Comparison of ENCODE assay signal across 17 cellular contexts in genomic region chr6:34373511-34373910, GRCh38. TPM values are rescaled to one million over a fixed set of nuclear protein-coding genes. Genes with fewer than 3 reads are reported as not detected.
DNase-seq lines count a peak whose midpoint lies in the region; ATAC-seq and TF ChIP-seq lines count a peak whose summit lies in the region.
"Had no signal": no experiment of that assay in that cellular context is flagged by ENCODE, and none has a peak within 500 bp of the region (broad histone marks: within the 10 kb centered on the region; RNA-seq: fewer than 3 reads in every experiment).

No MANE protein-coding gene starts in this region.

- H3K27ac ChIP-seq in BLaER1 treated with 17β-estradiol and CSF1 and Interleukin-3, amounts not matched to agents 10 nM and 100 nM, result peak overlapping the region; percentile 40 to 87 (median 79); a peak in 20 of 22 replicates
- H3K27ac ChIP-seq in caudate nucleus (ENCODE audit: low read depth, low read length), result peak overlapping the region; percentile 11
- peak overlapping the region; percentile 32 for H3K27ac ChIP-seq in lower lobe of right lung
- peak overlapping the region; percentile 19 to 57 (median 52) for H3K27ac ChIP-seq in gastrocnemius medialis
- no peak overlapping the region for H3K27ac ChIP-seq in ovary
- H3K27ac ChIP-seq in sigmoid colon, result no peak overlapping the region
- H3K27ac ChIP-seq: C4-2B had no signal

- ATAC-seq in lower lobe of right lung, result no peak
- no peak for ATAC-seq in gastrocnemius medialis
- ATAC-seq in GM18858 (IDR thresholded peaks at IDR 0.05; ENCODE audit: unreplicated experiment), result no peak
- ATAC-seq: HCT116 had no signal

- intact Hi-C loops in lower lobe of right lung (cut with DNase I) (no loop called here), gastrocnemius medialis (cut with DNase I; ENCODE audit: low total_unique reads) (no loop called here), ovary (cut with DNase I) (no loop called here), sigmoid colon (cut with DNase I) (no loop called here)

- TF ChIP-seq POLR2A in gastrocnemius medialis (IDR thresholded peaks at IDR 0.05) (no peak), ovary (IDR thresholded peaks at IDR 0.05) (no peak), sigmoid colon (IDR thresholded peaks at IDR 0.05) (no peak), erythroblast (IDR thresholded peaks at IDR 0.05; ENCODE audit: low read length) (no peak)

- TF ChIP-seq EP300 in ovary (IDR thresholded peaks at IDR 0.05), result no peak
- no peak for TF ChIP-seq EP300 in sigmoid colon (IDR thresholded peaks at IDR 0.05)

- H4K20me1 ChIP-seq in BLaER1 treated with 17β-estradiol and CSF1 and Interleukin-3, amounts not matched to agents 10 nM and 100 nM, result peaks cover 39 to 100% (median 91%) of the 10 kb centered on the region in 11 experiments; a peak in 20 of 22 replicates

- H3K4me2 ChIP-seq in BLaER1 treated with 17β-estradiol and CSF1 and Interleukin-3, amounts not matched to agents 10 nM and 100 nM, result peak overlapping the region in 10 of 11 experiments; percentile 3 to 90 (median 69); a peak in 16 of 22 replicates

- TF ChIP-seq CTCF in lower lobe of right lung (IDR thresholded peaks at IDR 0.05) (no peak), gastrocnemius medialis (IDR thresholded peaks at IDR 0.05 in 4 of 5, conservative IDR thresholded peaks at IDR 0.05 in 1 of 5) (no peak), ovary (IDR thresholded peaks at IDR 0.05) (no peak), sigmoid colon (IDR thresholded peaks at IDR 0.05) (no peak)

- H3K36me3 ChIP-seq in BLaER1 treated with 17β-estradiol and CSF1 and Interleukin-3, amounts not matched to agents 10 nM and 100 nM, result peaks cover 2 to 75% (median 48%) of the 10 kb centered on the region in 11 experiments; a peak in 19 of 22 replicates
- H3K36me3 ChIP-seq in lower lobe of right lung (no peaks in the 10 kb centered on the region), gastrocnemius medialis (no peaks in the 10 kb centered on the region), ovary (no peaks in the 10 kb centered on the region), sigmoid colon (no peaks in the 10 kb centered on the region)

- DNase-seq in caudate nucleus (lab: John Stamatoyannopoulos, UW), result peak in 4 of 61 donors; percentile 11 to 33 (median 19)
- DNase-seq in lower lobe of right lung, result no peak
- DNase-seq in gastrocnemius medialis, result no peak
- no peak for DNase-seq in ovary
- DNase-seq in sigmoid colon, result no peak
- no peak for DNase-seq in erythroblast (lab: John Stamatoyannopoulos, UW)
- DNase-seq: BE2C; Caco-2; CD4-positive, alpha-beta T cell; GOT3; H7; HFFc6; IMR-90 had no signal

- H3K27me3 ChIP-seq in BLaER1 treated with 17β-estradiol and CSF1 and Interleukin-3, amounts not matched to agents 10 nM and 100 nM, result no peaks in the 10 kb centered on the region
- H3K27me3 ChIP-seq in lower lobe of right lung (ENCODE audit: low read depth) (no peaks in the 10 kb centered on the region), gastrocnemius medialis (no peaks in the 10 kb centered on the region), ovary (no peaks in the 10 kb centered on the region), sigmoid colon (no peaks in the 10 kb centered on the region)
- H3K27me3 ChIP-seq: BE2C had no signal

- H3K4me1 ChIP-seq in BLaER1 treated with 17β-estradiol and CSF1 and Interleukin-3, amounts not matched to agents 10 nM and 100 nM, result peaks cover 21 to 95% (median 66%) of the 10 kb centered on the region in 10 experiments
- H3K4me1 ChIP-seq in lower lobe of right lung (peaks cover 20% of the 10 kb centered on the region), gastrocnemius medialis (peaks cover 43 to 47% of the 10 kb centered on the region in 2 donors), ovary (ENCODE audit: insufficient read depth) (no peaks in the 10 kb centered on the region), sigmoid colon (peaks cover 0 to 15% (median 5%) of the 10 kb centered on the region in 4 donors)
- H3K4me1 ChIP-seq: BE2C had no signal

- peak overlapping the region in 8 of 11 experiments; percentile 35 to 77 (median 63); a peak in 14 of 22 replicates for H3K9ac ChIP-seq in BLaER1 treated with 17β-estradiol and CSF1 and Interleukin-3, amounts not matched to agents 10 nM and 100 nM

- in situ Hi-C loops in gastrocnemius medialis (cut with MboI; ENCODE audit: low sequenced_read_pairs in 4 of 4), result no loop called here

- peaks cover 0 to 9% (median 0%) of the 10 kb centered on the region in 11 experiments; a peak in 3 of 22 replicates for H3K9me3 ChIP-seq in BLaER1 treated with 17β-estradiol and CSF1 and Interleukin-3, amounts not matched to agents 10 nM and 100 nM (replicated peaks in 1 of 11)
- H3K9me3 ChIP-seq in lower lobe of right lung (no peaks in the 10 kb centered on the region), gastrocnemius medialis (no peaks in the 10 kb centered on the region), ovary (no peaks in the 10 kb centered on the region), sigmoid colon (no peaks in the 10 kb centered on the region)
- H3K9me3 ChIP-seq: BE2C, Caco-2 had no signal

- H3K4me3 ChIP-seq in BLaER1 treated with 17β-estradiol and CSF1 and Interleukin-3, amounts not matched to agents 10 nM and 100 nM, result peak overlapping the region in 1 of 10 experiments; percentile 30; a peak in 2 of 20 replicates
- H3K4me3 ChIP-seq in lower lobe of right lung, result no peak overlapping the region
- H3K4me3 ChIP-seq in gastrocnemius medialis, result no peak overlapping the region
- no peak overlapping the region for H3K4me3 ChIP-seq in ovary
- no peak overlapping the region for H3K4me3 ChIP-seq in sigmoid colon

- WGBS in ovary, 3 donors, result 92 to 93% (median 93%) methylated on average over 5 of the region's 5 CpGs
- 91 to 92% methylated on average over 5 of the region's 5 CpGs for WGBS in sigmoid colon, 2 donors

RNA-seq across cellular contexts. Expression of gene NUDT3, which starts 19.0 kb away (rescaled TPM):
- total RNA-seq in lower lobe of right lung (29.1 TPM), gastrocnemius medialis (10 to 100 TPM; 40.0 to 71.9 (median 50.6) TPM), ovary (10 to 100 TPM; 23.2 to 60.7 (median 50.9) TPM), sigmoid colon (10 to 100 TPM; 31.4 to 45.7 (median 37.5) TPM)
- polyA plus RNA-seq in ovary (10 to 100 TPM; 16.0 to 25.8 TPM), sigmoid colon (10 to 100 TPM in 2 of 3 donors, 1 to 10 TPM in 1; 6.0 to 12.2 (median 10.8) TPM)

RNA-seq across cellular contexts. Expression of gene RPS10, which starts 52.4 kb away (rescaled TPM):
- 956 TPM for total RNA-seq in lower lobe of right lung
- total RNA-seq in gastrocnemius medialis, result 1,000 to 10,000 TPM; 1,471 to 2,243 (median 1,775) TPM
- total RNA-seq in ovary, result over 10,000 TPM in 1 of 7 donors, 1,000 to 10,000 TPM in 6; 2,362 to 10,077 (median 2,497) TPM
- 1,000 to 10,000 TPM; 1,945 to 5,240 TPM for polyA plus RNA-seq in ovary
- 1,000 to 10,000 TPM; 2,556 to 7,534 (median 4,475) TPM for total RNA-seq in sigmoid colon
- polyA plus RNA-seq in sigmoid colon, result 1,000 to 10,000 TPM; 2,796 to 4,045 (median 3,510) TPM

Comparison
In these comparisons a context has a peak if more than half of its experiments do, and no peak if none do; other contexts are left out.
1. H3K27ac ChIP-seq: peak in BLaER1 treated with 17β-estradiol and CSF1 and Interleukin-3, amounts not matched to agents 10 nM and 100 nM (11 of 11), caudate nucleus (single experiment), lower lobe of right lung (single experiment) and gastrocnemius medialis (4 of 4); none in ovary (0 of 2) and sigmoid colon (0 of 4).